Comparison of ENCODE assay signal across 8 cellular contexts in the genomic region with DNA sequence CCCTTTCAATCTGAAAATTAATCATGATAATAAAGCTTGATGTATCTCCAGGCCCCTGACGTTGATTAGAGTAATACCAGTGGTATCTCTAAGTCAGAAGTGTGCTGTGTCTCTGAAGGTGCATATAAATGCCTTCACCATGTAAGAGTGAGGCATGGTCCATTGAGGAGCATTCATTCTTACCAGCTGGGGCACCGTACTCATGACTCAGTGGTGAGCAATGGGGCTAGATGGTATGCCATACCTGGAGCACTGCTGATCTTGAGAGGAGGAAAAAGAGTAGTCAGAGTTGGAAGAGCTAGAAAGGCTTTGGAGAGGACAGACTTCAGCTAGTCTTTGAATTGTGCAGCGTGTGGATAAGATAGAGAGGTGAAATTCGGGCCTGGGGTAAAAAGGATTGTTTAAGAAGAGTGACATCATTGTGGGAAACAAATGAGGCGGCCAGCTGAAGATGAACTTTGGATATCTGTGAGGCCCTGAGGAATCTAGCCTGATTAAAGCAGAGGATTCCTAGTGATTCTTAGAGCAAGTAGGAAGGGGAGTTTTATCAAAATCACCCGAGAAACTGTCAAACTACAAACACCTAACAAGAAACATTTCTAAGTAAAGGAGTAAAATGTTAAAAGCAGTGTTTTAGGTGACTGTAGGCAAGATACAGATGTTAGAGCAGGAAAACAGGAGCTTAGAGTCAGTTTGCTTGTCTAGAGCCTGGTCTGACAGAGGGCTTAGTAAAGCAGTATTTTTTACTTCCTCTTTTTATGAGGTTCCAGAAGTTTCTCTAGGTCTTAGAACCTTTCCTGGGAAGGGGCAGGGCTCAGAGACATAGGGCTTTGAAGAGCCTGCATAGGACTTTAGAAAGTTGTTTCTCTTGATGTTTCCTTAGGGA. TPM values are rescaled to one million over a fixed set of nuclear protein-coding genes. Genes with fewer than 3 reads are reported as not detected.
DNase-seq lines count a peak whose midpoint lies in the region; ATAC-seq, FAIRE-seq and TF ChIP-seq lines count a peak whose summit lies in the region.

No MANE protein-coding gene starts in this region.

- no peak for FAIRE-seq in astrocyte (lab: Jason Lieb, UNC)

- 75 to 82% (median 78%) methylated on average over 6 of the region's 6 CpGs for WGBS in adrenal gland, 4 donors

- H3K27ac ChIP-seq in astrocyte (ENCODE audit: low read depth, low read length) = peak overlapping the region; percentile 28
- H3K27ac ChIP-seq in adrenal gland = no peak overlapping the region

- TF ChIP-seq CTCF in GM12865 (IDR thresholded peaks at IDR 0.05; ENCODE audit: insufficient read depth, low read depth, low read length, missing control alignments) (no peak), astrocyte (IDR thresholded peaks at IDR 0.05; ENCODE audit: insufficient read depth, low read depth, low read length) (no peak), adrenal gland (IDR thresholded peaks at IDR 0.05) (no peak)

- TF ChIP-seq POLR2A in adrenal gland (IDR thresholded peaks at IDR 0.05) = no peak

- no peak overlapping the region for H3K4me3 ChIP-seq in GM12865 (ENCODE audit: low read depth, low read length)
- H3K4me3 ChIP-seq in astrocyte (ENCODE audit: insufficient read depth, low read depth, low read length) = no peak overlapping the region
- H3K4me3 ChIP-seq in adrenal gland = no peak overlapping the region

- intact Hi-C loops in adrenal gland (cut with DNase I) = no loop called here

- H3K27ac Mint-ChIP-seq in astrocyte (ENCODE audit: unreplicated experiment) (peak overlapping the region; percentile 37), naive B cell (peak overlapping the region in 3 of 6 donors; percentile 0 to 45 (median 12)), T-cell (no peak overlapping the region)
- no peak overlapping the region for H3K27ac Mint-ChIP-seq in T-helper 2 cell treated with Interferon-gamma antibody and Interleukin-4, amounts not matched to agents 5 μg/mL and 100 μg/mL, for 36 hours

- peaks cover 93% of the 10 kb centered on the region for H3K79me2 ChIP-seq in astrocyte (ENCODE audit: insufficient read depth, low read length)

- CTCF ChIA-PET in T-cell (lab: Charles Lee) = interaction anchor here in 1 of 2 donors (0.9 to 1.5 kb wide), 2 partner anchors 45 to 66 kb away, joined by 3 to 4 read pairs; no protein-coding TSS in a partner anchor

- H3K36me3 ChIP-seq in astrocyte (ENCODE audit: insufficient read depth, low read length) = no peaks in the 10 kb centered on the region
- H3K36me3 ChIP-seq in adrenal gland (replicated peaks in 1 of 2) = no peaks in the 10 kb centered on the region

- H3K9me3 ChIP-seq in astrocyte (ENCODE audit: insufficient read depth, low read depth, low read length) = no peaks in the 10 kb centered on the region
- H3K9me3 ChIP-seq in adrenal gland (replicated peaks in 1 of 3) = no peaks in the 10 kb centered on the region

- peaks cover 81% of the 10 kb centered on the region for H4K20me1 ChIP-seq in astrocyte (ENCODE audit: insufficient read depth, low read length)

- H3K9ac ChIP-seq in astrocyte (ENCODE audit: low read length) = peak overlapping the region; percentile 23

- peak overlapping the region; percentile 57 for H3K4me2 ChIP-seq in astrocyte (ENCODE audit: low read length)

- no peaks in the 10 kb centered on the region for H3K27me3 Mint-ChIP-seq in astrocyte (ENCODE audit: low read depth, unreplicated experiment)
- H3K27me3 Mint-ChIP-seq in naive B cell = no peaks in the 10 kb centered on the region
- no peaks in the 10 kb centered on the region for H3K27me3 Mint-ChIP-seq in T-helper 2 cell treated with Interferon-gamma antibody and Interleukin-4, amounts not matched to agents 5 μg/mL and 100 μg/mL, for 36 hours (ENCODE audit: low read depth)
- no peaks in the 10 kb centered on the region for H3K27me3 Mint-ChIP-seq in T-cell

- H3K9me3 Mint-ChIP-seq in astrocyte (ENCODE audit: unreplicated experiment) = no peaks in the 10 kb centered on the region
- H3K9me3 Mint-ChIP-seq in naive B cell = no peaks in the 10 kb centered on the region
- no peaks in the 10 kb centered on the region for H3K9me3 Mint-ChIP-seq in T-helper 2 cell treated with Interferon-gamma antibody and Interleukin-4, amounts not matched to agents 5 μg/mL and 100 μg/mL, for 36 hours
- H3K9me3 Mint-ChIP-seq in T-cell = no peaks in the 10 kb centered on the region

- H3K4me3 Mint-ChIP-seq in astrocyte (ENCODE audit: unreplicated experiment) (peak overlapping the region; percentile 25), naive B cell (peak overlapping the region in 5 of 8 donors; percentile 1 to 55 (median 22)), T-cell (peak overlapping the region in 1 of 3 donors; percentile 57)
- H3K4me3 Mint-ChIP-seq in T-helper 2 cell treated with Interferon-gamma antibody and Interleukin-4, amounts not matched to agents 5 μg/mL and 100 μg/mL, for 36 hours = no peak overlapping the region

- H3K36me3 Mint-ChIP-seq in astrocyte (ENCODE audit: low read depth, unreplicated experiment) (no peaks in the 10 kb centered on the region), naive B cell (no peaks in the 10 kb centered on the region), T-cell (no peaks in the 10 kb centered on the region)
- H3K36me3 Mint-ChIP-seq in T-helper 2 cell treated with Interferon-gamma antibody and Interleukin-4, amounts not matched to agents 5 μg/mL and 100 μg/mL, for 36 hours (ENCODE audit: low read depth) = peaks cover under 1% of the 10 kb centered on the region

- DNase-seq in GM12865 (ENCODE audit: low read depth) (peak; percentile 38), HK-2 (ENCODE audit: unreplicated experiment) (peak; percentile 35), astrocyte (ENCODE audit: low read depth) (peak; percentile 71), naive B cell (no peak), T-cell (no peak), adrenal gland (no peak), putamen (ENCODE audit: low spot score) (no peak)
- DNase-seq in T-helper 2 cell treated with Interferon-gamma antibody and Interleukin-4, amounts not matched to agents 5 μg/mL and 100 μg/mL, for 36 hours (ENCODE audit: low spot score) = no peak

- H2AFZ ChIP-seq in astrocyte (ENCODE audit: low read depth, low read length) = no peak overlapping the region

- peak; percentile 56 to 62 for ATAC-seq in naive B cell (ENCODE audit: low read depth in 2 of 2)
- ATAC-seq in T-cell (replicated peaks in 1 of 4) = no peak

- POLR2A ChIA-PET in T-cell (lab: Charles Lee) = interaction anchor here (0.6 to 1.0 kb wide), 5 partner anchors 9 to 1065 kb away, joined by 3 to 9 read pairs (median 3); no protein-coding TSS in a partner anchor

- H3K4me1 Mint-ChIP-seq in astrocyte (ENCODE audit: low read depth, unreplicated experiment) = peaks cover 46% of the 10 kb centered on the region
- H3K4me1 Mint-ChIP-seq in naive B cell = peaks cover 51 to 69% (median 54%) of the 10 kb centered on the region in 3 donors
- peaks cover 47% of the 10 kb centered on the region for H3K4me1 Mint-ChIP-seq in T-helper 2 cell treated with Interferon-gamma antibody and Interleukin-4, amounts not matched to agents 5 μg/mL and 100 μg/mL, for 36 hours (ENCODE audit: low read depth)
- H3K4me1 Mint-ChIP-seq in T-cell = peaks cover 80 to 84% (median 82%) of the 10 kb centered on the region in 3 donors

- no peaks in the 10 kb centered on the region for H3K27me3 ChIP-seq in astrocyte (ENCODE audit: insufficient read depth, low read length)
- H3K27me3 ChIP-seq in adrenal gland = no peaks in the 10 kb centered on the region

- H3K4me1 ChIP-seq in astrocyte (ENCODE audit: insufficient read depth, low read length) (peaks cover 48% of the 10 kb centered on the region), adrenal gland (replicated peaks in 1 of 2) (peaks cover 12 to 68% of the 10 kb centered on the region in 2 donors)

RNA-seq across cellular contexts. Expression of a gene that starts 13.6 kb away (rescaled TPM):
- 65.2 TPM in 2 replicates for total RNA-seq in astrocyte
- polyA plus RNA-seq in naive B cell (ENCODE audit: low read depth in 6 of 6) = 10 to 100 TPM; 19.3 to 30.3 (median 25.2) TPM
- total RNA-seq in T-cell = 10 to 100 TPM; 47.2 to 55.8 (median 53.4) TPM
- 10 to 100 TPM; 17.4 to 42.5 (median 25.4) TPM for total RNA-seq in adrenal gland
- polyA plus RNA-seq in adrenal gland = 10 to 100 TPM in 1 of 3 donors, 1 to 10 TPM in 2; 3.9 to 18.3 (median 5.5) TPM

Comparison
In these comparisons a context has a peak if more than half of its experiments do, and no peak if none do; other contexts are left out.
1. DNase-seq: peak in GM12865 (single experiment), HK-2 (single experiment) and astrocyte (single experiment); none in naive B cell (single experiment), T-helper 2 cell treated with Interferon-gamma antibody and Interleukin-4, amounts not matched to agents 5 μg/mL and 100 μg/mL, for 36 hours (single experiment), T-cell (0 of 34), adrenal gland (0 of 7) and putamen (single experiment).
2. ATAC-seq: peak in naive B cell (2 of 2); none in T-cell (0 of 4).